9 cellular contexts compared by ENCODE assay signal in the genomic region with DNA sequence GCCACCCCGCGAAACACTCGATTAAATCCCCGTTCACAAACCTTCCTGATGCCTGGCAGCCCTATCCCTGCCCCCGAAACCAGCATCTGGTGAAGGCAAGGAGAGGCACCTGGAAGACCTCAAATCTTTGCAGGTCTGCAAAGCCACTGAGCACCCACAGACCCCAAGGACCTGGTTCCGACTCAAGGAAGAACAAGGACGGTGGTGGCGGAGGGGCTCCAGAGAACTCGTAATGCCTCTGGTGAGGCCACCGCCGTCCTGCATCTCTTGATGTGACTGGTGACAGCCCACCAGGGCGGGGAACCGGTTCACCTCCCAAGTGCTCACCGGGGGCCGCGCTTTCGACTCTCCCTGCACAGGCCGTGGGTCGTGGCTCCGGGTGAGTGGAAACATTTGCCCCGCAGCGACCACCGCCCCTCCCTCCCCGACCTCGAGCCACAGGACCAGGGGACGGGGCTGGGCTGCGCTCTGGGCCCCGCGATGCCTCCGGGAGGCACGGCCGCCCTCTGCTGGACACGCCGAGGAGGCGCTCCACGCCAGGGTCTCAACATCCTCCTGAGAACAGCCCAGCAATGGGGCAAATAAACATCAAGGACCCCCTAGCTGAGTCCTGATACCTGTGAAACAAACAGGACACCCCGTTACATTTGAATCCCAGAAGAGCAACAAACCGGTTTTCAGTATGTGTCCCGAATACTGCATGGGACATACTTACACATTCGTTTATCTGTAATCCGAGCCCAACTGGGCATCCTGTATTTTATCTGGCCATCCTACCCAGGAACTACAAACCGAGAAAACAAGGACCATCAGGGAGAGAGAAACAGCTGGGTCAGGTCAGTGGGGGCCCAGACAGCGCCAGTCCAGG. TPM values are rescaled to one million over a fixed set of nuclear protein-coding genes. Genes with fewer than 3 reads are reported as not detected.
A peak's percentile ranks its signal among the peaks of the same experiment; 100 is the strongest.
DNase-seq lines count a peak whose midpoint lies in the region; ATAC-seq, FAIRE-seq and TF ChIP-seq lines count a peak whose summit lies in the region.
"Had no signal": no experiment of that assay in that cellular context is flagged by ENCODE, and none has a peak within 500 bp of the region (broad histone marks: within the 10 kb centered on the region; RNA-seq: fewer than 3 reads in every experiment).

No MANE protein-coding gene starts in this region.

- peaks cover 23 to 53% (median 43%) of the 10 kb centered on the region in 9 donors for H3K27me3 ChIP-seq in heart left ventricle

- 8 to 11% (median 10%) methylated on average over 24 to 43 of the region's 43 CpGs for WGBS in heart left ventricle, 4 donors

- no peaks in the 10 kb centered on the region for H3K9me3 ChIP-seq in heart left ventricle

- H3K36me3 ChIP-seq in heart left ventricle, result no peaks in the 10 kb centered on the region

- intact Hi-C loops in heart left ventricle (cut with DNase I), result loop anchor here in 1 of 10 donors (10.0 kb wide), 1 partner anchor 190 kb away; no protein-coding TSS in a partner anchor

- no peak for FAIRE-seq in GM12892 (lab: Jason Lieb, UNC)
- FAIRE-seq: TTC549 had no signal

- H3K4me3 ChIP-seq in heart left ventricle (peak overlapping the region in 11 of 12 donors; percentile 2 to 41 (median 19)), retinal pigment epithelial cell (ENCODE audit: low read length) (peak overlapping the region; percentile 9)

- no peak for TF ChIP-seq POLR2A in GM12892 (IDR thresholded peaks at IDR 0.05; ENCODE audit: low read depth, low read length)
- no peak for TF ChIP-seq POLR2A in heart left ventricle (IDR thresholded peaks at IDR 0.05)

- H3K27ac ChIP-seq in heart left ventricle, result peak overlapping the region in 9 of 12 donors; percentile 22 to 69 (median 49)

- peak; percentile 77 for DNase-seq in GM12892 (ENCODE audit: insufficient read length)
- peak; percentile 28 for DNase-seq in NCI-H345 (lab: John Stamatoyannopoulos, UW)
- DNase-seq in activated T-helper 9 cell treated with anti-CD3 and anti-CD28 coated beads, Interleukin-2, amount 50 U/mL, for 16 hours (ENCODE audit: low read depth), result peak; percentile 28
- peak in 1 of 5 donors; percentile 73 for DNase-seq in heart left ventricle
- DNase-seq in retinal pigment epithelial cell (ENCODE audit: low read depth), result no peak
- DNase-seq in EL, result no peak

- ATAC-seq in heart left ventricle (peak; percentile 43 to 77 (median 66)), HG02623 (IDR thresholded peaks at IDR 0.05; ENCODE audit: unreplicated experiment) (no peak), GM18502 (IDR thresholded peaks at IDR 0.05; ENCODE audit: poor library complexity, unreplicated experiment) (no peak)

- H3K4me1 ChIP-seq in heart left ventricle, result peaks cover 0 to 35% (median 26%) of the 10 kb centered on the region in 12 donors

- TF ChIP-seq CTCF in heart left ventricle (IDR thresholded peaks at IDR 0.05) (peak; percentile 58 to 81 (median 74)), retinal pigment epithelial cell (conservative IDR thresholded peaks at IDR 0.05; ENCODE audit: low read depth, low read length) (peak; percentile 81)

RNA-seq across cellular contexts. Expression of gene PLPP2, which starts 3.9 kb away (rescaled TPM):
- 2.1 TPM for polyA plus RNA-seq in GM12892 (2012; ENCODE audit: missing spikeins)
- total RNA-seq in heart left ventricle, result 1 to 10 TPM in 4 of 9 donors, under 1 TPM in 5; 0.09 to 4.1 (median 1.00) TPM
- under 1 TPM; 0.54 to 0.99 TPM for polyA plus RNA-seq in heart left ventricle

RNA-seq across cellular contexts. Expression of gene MIER2, which starts 49.5 kb away (rescaled TPM):
- 9.4 TPM for polyA plus RNA-seq in GM12892 (2012; ENCODE audit: missing spikeins)
- total RNA-seq in heart left ventricle, result 10 to 100 TPM; 15.7 to 30.3 (median 19.5) TPM
- polyA plus RNA-seq in heart left ventricle, result 10 to 100 TPM; 18.7 to 22.2 TPM

Comparison
In these comparisons a context has a peak if more than half of its experiments do, and no peak if none do; other contexts are left out.
1. DNase-seq: peak in GM12892 (single experiment), NCI-H345 (single experiment) and activated T-helper 9 cell treated with anti-CD3 and anti-CD28 coated beads, Interleukin-2, amount 50 U/mL, for 16 hours (single experiment); none in retinal pigment epithelial cell (single experiment) and EL (single experiment).
2. ATAC-seq: peak in heart left ventricle (4 of 4); none in HG02623 (single experiment) and GM18502 (single experiment).